Comparison of ENCODE assay signal across 10 cellular contexts in genomic region chr20:41086402-41087324, GRCh38. TPM values are rescaled to one million over a fixed set of nuclear protein-coding genes. Genes with fewer than 3 reads are reported as not detected.
DNase-seq lines count a peak whose midpoint lies in the region; ATAC-seq, FAIRE-seq and TF ChIP-seq lines count a peak whose summit lies in the region.
"Had no signal": no experiment of that assay in that cellular context is flagged by ENCODE, and none has a peak within 500 bp of the region (broad histone marks: within the 10 kb centered on the region; RNA-seq: fewer than 3 reads in every experiment).

No MANE protein-coding gene starts in this region.

- no peak overlapping the region for H3K4me2 ChIP-seq in OCI-LY3 (ENCODE audit: low read length)
- no peak overlapping the region for H3K4me2 ChIP-seq in endothelial cell of umbilical vein (ENCODE audit: insufficient read depth, low read length)

- H4K20me1 ChIP-seq in OCI-LY3 (ENCODE audit: insufficient read depth, low read length) (peaks cover 17% of the 10 kb centered on the region; the same call in 1 of the 2 replicates), endothelial cell of umbilical vein (replicated peaks; ENCODE audit: control insufficient read depth, extremely low read depth, insufficient read depth, low read length) (no peaks in the 10 kb centered on the region)

- WGBS in adrenal gland, 4 donors = 44 to 57% (median 52%) methylated on average over 8 of the region's 8 CpGs
- WGBS in heart left ventricle, 4 donors = 65 to 72% (median 67%) methylated on average over 8 of the region's 8 CpGs

- no peaks in the 10 kb centered on the region for H3K27me3 Mint-ChIP-seq in CD4-positive, alpha-beta memory T cell
- no peaks in the 10 kb centered on the region for H3K27me3 Mint-ChIP-seq in chondrocyte (ENCODE audit: low read depth)
- H3K27me3 Mint-ChIP-seq: dendritic cell treated with granulocyte-macrophage colony-stimulating factor and Interleukin-4, amounts not matched to agents 40 ng/mL and 50 ng/mL, for 4 days had no signal

- H3K36me3 ChIP-seq in CD4-positive, alpha-beta memory T cell (ENCODE audit: insufficient read depth, low read length) = peaks cover 29% of the 10 kb centered on the region
- peaks cover 74% of the 10 kb centered on the region for H3K36me3 ChIP-seq in OCI-LY3 (replicated peaks; ENCODE audit: low read depth, low read length)
- peaks cover 6 to 22% of the 10 kb centered on the region in 2 experiments for H3K36me3 ChIP-seq in endothelial cell of umbilical vein (ENCODE audit: control insufficient read depth in 2 of 2, extremely low read depth in 1 of 2, insufficient read depth in 2 of 2, low read length in 2 of 2)
- peaks cover 0 to 34% of the 10 kb centered on the region in 2 donors for H3K36me3 ChIP-seq in adrenal gland (replicated peaks in 1 of 2)
- peaks cover 32% of the 10 kb centered on the region for H3K36me3 ChIP-seq in right atrium auricular region
- peaks cover 0 to 92% (median 79%) of the 10 kb centered on the region in 9 donors for H3K36me3 ChIP-seq in heart left ventricle

- no peak overlapping the region for H3K9ac ChIP-seq in OCI-LY3 (ENCODE audit: low read length)
- no peak overlapping the region for H3K9ac ChIP-seq in endothelial cell of umbilical vein (replicated peaks; ENCODE audit: extremely low read depth, insufficient read depth, low read length)

- ATAC-seq in heart left ventricle = no peak

- H3K79me2 ChIP-seq in OCI-LY3 (ENCODE audit: low read length) (peaks cover 25% of the 10 kb centered on the region), endothelial cell of umbilical vein (ENCODE audit: control insufficient read depth, insufficient read depth, low read length) (peaks cover 5% of the 10 kb centered on the region)

- H3K9me3 ChIP-seq in CD4-positive, alpha-beta memory T cell (ENCODE audit: control insufficient read depth in 1 of 2, low read length in 2 of 2) = no peaks in the 10 kb centered on the region
- no peaks in the 10 kb centered on the region for H3K9me3 ChIP-seq in OCI-LY3 (ENCODE audit: insufficient read depth, low read length)
- H3K9me3 ChIP-seq in endothelial cell of umbilical vein (replicated peaks; ENCODE audit: control insufficient read depth, insufficient read depth, low read length) = no peaks in the 10 kb centered on the region
- no peaks in the 10 kb centered on the region for H3K9me3 ChIP-seq in adrenal gland (replicated peaks in 1 of 3)
- no peaks in the 10 kb centered on the region for H3K9me3 ChIP-seq in right atrium auricular region
- no peaks in the 10 kb centered on the region for H3K9me3 ChIP-seq in heart left ventricle

- TF ChIP-seq POLR2A in endothelial cell of umbilical vein (IDR thresholded peaks at IDR 0.05; ENCODE audit: low read depth, low read length) (no peak), adrenal gland (IDR thresholded peaks at IDR 0.05) (no peak), heart left ventricle (IDR thresholded peaks at IDR 0.05) (no peak)

- H3K4me1 ChIP-seq in CD4-positive, alpha-beta memory T cell (ENCODE audit: insufficient read depth, low read length) = peaks cover 19% of the 10 kb centered on the region
- H3K4me1 ChIP-seq in OCI-LY3 (ENCODE audit: low read length) (peaks cover 23% of the 10 kb centered on the region), endothelial cell of umbilical vein (ENCODE audit: control insufficient read depth, extremely low read depth, insufficient read depth, low read length) (no peaks in the 10 kb centered on the region), adrenal gland (replicated peaks in 1 of 2) (peaks cover 0 to 14% of the 10 kb centered on the region in 2 donors), right atrium auricular region (no peaks in the 10 kb centered on the region), heart left ventricle (peaks cover 0 to 9% (median 0%) of the 10 kb centered on the region in 12 donors)

- H3K4me3 Mint-ChIP-seq in CD4-positive, alpha-beta memory T cell = peak overlapping the region in 4 of 8 donors; percentile 2 to 37 (median 5)
- H3K4me3 Mint-ChIP-seq in chondrocyte (ENCODE audit: unreplicated experiment) = no peak overlapping the region
- H3K4me3 Mint-ChIP-seq: dendritic cell treated with granulocyte-macrophage colony-stimulating factor and Interleukin-4, amounts not matched to agents 40 ng/mL and 50 ng/mL, for 4 days had no signal

- peak in 1 of 5 donors; percentile 17 for DNase-seq in CD4-positive, alpha-beta memory T cell
- DNase-seq in M059J (ENCODE audit: low read depth) (peak; percentile 60), endothelial cell of umbilical vein (ENCODE audit: low read depth, low spot score) (peak; percentile 82), adrenal gland (no peak), chondrocyte (ENCODE audit: low spot score) (no peak), right atrium auricular region (ENCODE audit: low spot score) (no peak), heart left ventricle (no peak)
- DNase-seq: activated CD4-positive, alpha-beta T cell treated with anti-CD3 and anti-CD28 coated beads for 1 hour had no signal

- POLR2A ChIA-PET in CD4-positive, alpha-beta memory T cell (lab: Charles Lee; ENCODE audit: partially characterized antibody) = interaction anchor here (0.8 to 1.4 kb wide), 2 partner anchors 39 to 95 kb away, joined by 3 to 5 read pairs; no protein-coding TSS in a partner anchor
- POLR2A ChIA-PET in endothelial cell of umbilical vein (lab: Charles Lee) = no interaction called here

- H3K27me3 ChIP-seq in CD4-positive, alpha-beta memory T cell (ENCODE audit: insufficient read depth, low read length) = no peaks in the 10 kb centered on the region
- H3K27me3 ChIP-seq in OCI-LY3 (ENCODE audit: low read depth, low read length) (no peaks in the 10 kb centered on the region), endothelial cell of umbilical vein (ENCODE audit: control insufficient read depth in 2 of 2, insufficient read depth in 2 of 2, low read length in 2 of 2) (no peaks in the 10 kb centered on the region), adrenal gland (no peaks in the 10 kb centered on the region), right atrium auricular region (no peaks in the 10 kb centered on the region), heart left ventricle (no peaks in the 10 kb centered on the region)

- no peak overlapping the region for H3K27ac ChIP-seq in CD4-positive, alpha-beta memory T cell (ENCODE audit: low read depth, low read length)
- H3K27ac ChIP-seq in OCI-LY3 (ENCODE audit: low read length) (0 out of 2 replicates have a peak overlapping the region, but pooled peaks have one; percentile 1), endothelial cell of umbilical vein (ENCODE audit: insufficient read depth, low read depth, low read length) (no peak overlapping the region), adrenal gland (no peak overlapping the region), right atrium auricular region (no peak overlapping the region), heart left ventricle (peak overlapping the region in 1 of 12 donors; percentile 2)

- no peaks in the 10 kb centered on the region for H3K9me1 ChIP-seq in endothelial cell of umbilical vein (replicated peaks; ENCODE audit: control insufficient read depth, extremely low read depth, insufficient read depth, low read length)

- H3K9me3 Mint-ChIP-seq in CD4-positive, alpha-beta memory T cell = no peaks in the 10 kb centered on the region
- no peaks in the 10 kb centered on the region for H3K9me3 Mint-ChIP-seq in chondrocyte (ENCODE audit: low read depth)
- H3K9me3 Mint-ChIP-seq: dendritic cell treated with granulocyte-macrophage colony-stimulating factor and Interleukin-4, amounts not matched to agents 40 ng/mL and 50 ng/mL, for 4 days had no signal

- TF ChIP-seq CTCF in OCI-LY3 (IDR thresholded peaks at IDR 0.05; ENCODE audit: low read depth, low read length) = no peak
- no peak for TF ChIP-seq CTCF in endothelial cell of umbilical vein (IDR thresholded peaks at IDR 0.05; ENCODE audit: extremely low read depth in 1 of 2, insufficient read depth in 1 of 2, low read depth in 1 of 2, low read length in 2 of 2)
- no peak for TF ChIP-seq CTCF in adrenal gland (IDR thresholded peaks at IDR 0.05)
- TF ChIP-seq CTCF in chondrocyte (IDR thresholded peaks at IDR 0.05) = no peak
- TF ChIP-seq CTCF in right atrium auricular region (IDR thresholded peaks at IDR 0.05) = no peak
- TF ChIP-seq CTCF in heart left ventricle (IDR thresholded peaks at IDR 0.05) = no peak

- no TSS peak for BruUV-seq in endothelial cell of umbilical vein (replicated peaks; lab: Mats Ljungman, UMichigan)

- peaks cover 35 to 69% of the 10 kb centered on the region in 2 donors for H3K36me3 Mint-ChIP-seq in CD4-positive, alpha-beta memory T cell
- peaks cover 32% of the 10 kb centered on the region for H3K36me3 Mint-ChIP-seq in chondrocyte (ENCODE audit: low read depth)

- H3K4me1 Mint-ChIP-seq in CD4-positive, alpha-beta memory T cell = peaks cover 16 to 37% (median 26%) of the 10 kb centered on the region in 4 donors
- H3K4me1 Mint-ChIP-seq in chondrocyte (ENCODE audit: low read depth) = peaks cover 4% of the 10 kb centered on the region

- CTCF ChIA-PET in CD4-positive, alpha-beta memory T cell (lab: Charles Lee; ENCODE audit: partially characterized antibody) = interaction anchor here (0.8 to 2.5 kb wide), 8 partner anchors 8 to 254 kb away, joined by 3 to 20 read pairs (median 4); partner anchors contain the start of gene LPIN3
- CTCF ChIA-PET in endothelial cell of umbilical vein (lab: Charles Lee) = interaction anchor here (0.6 to 4.0 kb wide), 8 partner anchors 8 to 117 kb away, joined by 3 to 20 read pairs (median 4); no protein-coding TSS in a partner anchor

- peak overlapping the region; percentile 37 to 86 (median 69) for H3K27ac Mint-ChIP-seq in CD4-positive, alpha-beta memory T cell
- H3K27ac Mint-ChIP-seq in chondrocyte (ENCODE audit: unreplicated experiment) = no peak overlapping the region
- H3K27ac Mint-ChIP-seq: dendritic cell treated with granulocyte-macrophage colony-stimulating factor and Interleukin-4, amounts not matched to agents 40 ng/mL and 50 ng/mL, for 4 days had no signal

- no peak overlapping the region for H3K4me3 ChIP-seq in CD4-positive, alpha-beta memory T cell (ENCODE audit: low read length in 2 of 2)
- H3K4me3 ChIP-seq in OCI-LY3 (ENCODE audit: low read length) = no peak overlapping the region
- no peak overlapping the region for H3K4me3 ChIP-seq in endothelial cell of umbilical vein (replicated peaks in 1 of 3; ENCODE audit: insufficient read depth in 1 of 3, low read depth in 1 of 3, low read length in 3 of 3)
- no peak overlapping the region for H3K4me3 ChIP-seq in adrenal gland
- no peak overlapping the region for H3K4me3 ChIP-seq in right atrium auricular region
- no peak overlapping the region for H3K4me3 ChIP-seq in heart left ventricle

- H2AFZ ChIP-seq in OCI-LY3 (ENCODE audit: low read depth, low read length) (no peak overlapping the region), endothelial cell of umbilical vein (ENCODE audit: low read depth, low read length) (no peak overlapping the region)

- no peak for FAIRE-seq in endothelial cell of umbilical vein (lab: Jason Lieb, UNC)

- dilution Hi-C loops in endothelial cell of umbilical vein (cut with MboI; ENCODE audit: extremely low pct_ligation_motif_present, low sequenced_read_pairs) = no loop called here

- intact Hi-C loops in CD4-positive, alpha-beta memory T cell (cut with micrococcal nuclease) = loop anchor here (2.0 kb wide), 3 partner anchors 38 to 96 kb away; partner anchors contain the start of gene TOP1
- intact Hi-C loops in endothelial cell of umbilical vein (cut with micrococcal nuclease) = no loop called here
- intact Hi-C loops in adrenal gland (cut with DNase I) = no loop called here
- intact Hi-C loops in heart left ventricle (cut with DNase I) = no loop called here

RNA-seq across cellular contexts. Expression of gene PLCG1, which starts 50.7 kb away (rescaled TPM):
- total RNA-seq in CD4-positive, alpha-beta memory T cell = 100 to 1,000 TPM; 319 to 320 TPM
- 10 to 100 TPM; 22.8 to 68.7 TPM for polyA plus RNA-seq in CD4-positive, alpha-beta memory T cell
- total RNA-seq in M059J (2014; rRNA removed; shearing (Covaris generic)) = 59.4 and 65.7 TPM in 2 replicates
- total RNA-seq in endothelial cell of umbilical vein (219 and 224 TPM in 2 replicates), adrenal gland (100 to 1,000 TPM in 2 of 8 donors, 10 to 100 TPM in 6; 49.3 to 120 (median 82.0) TPM), chondrocyte (139 to 152 TPM (median 140 TPM) in 3 replicates), right atrium auricular region (10 to 100 TPM; 24.1 to 59.5 TPM), heart left ventricle (10 to 100 TPM; 32.5 to 72.2 (median 55.9) TPM)
- polyA plus RNA-seq in endothelial cell of umbilical vein (151 and 164 TPM in 2 replicates), adrenal gland (100 to 1,000 TPM in 1 of 3 donors, 10 to 100 TPM in 2; 32.9 to 139 (median 78.1) TPM), heart left ventricle (10 to 100 TPM; 37.9 to 44.9 TPM)
- polyA plus RNA-seq in endothelial cell of umbilical vein (2011; cell fraction: cytosol; rRNA removed) = 93.8 and 102 TPM in 2 replicates
- 1,047 and 1,209 TPM in 2 replicates for polyA plus RNA-seq in endothelial cell of umbilical vein (2011; cell fraction: nucleus; rRNA removed)
- polyA plus RNA-seq in endothelial cell of umbilical vein (2012) = 117 and 145 TPM in 2 replicates
- 318 and 338 TPM in 2 replicates for polyA minus RNA-seq in endothelial cell of umbilical vein
- 39.2 TPM for polyA minus RNA-seq in endothelial cell of umbilical vein (2011; cell fraction: cytosol; rRNA and poly(A)+ RNA removed)
- polyA minus RNA-seq in endothelial cell of umbilical vein (2011; cell fraction: nucleus; rRNA and poly(A)+ RNA removed) = 317 and 330 TPM in 2 replicates

RNA-seq across cellular contexts. Expression of gene TOP1, which starts 58.0 kb away (rescaled TPM):
- total RNA-seq in CD4-positive, alpha-beta memory T cell = 10 to 100 TPM; 44.4 to 47.5 TPM
- polyA plus RNA-seq in CD4-positive, alpha-beta memory T cell = 10 to 100 TPM in 1 of 2 donors, 1 to 10 TPM in 1; 3.8 to 15.5 TPM
- total RNA-seq in M059J (2014; rRNA removed; shearing (Covaris generic)) = 20.1 and 49.9 TPM in 2 replicates
- total RNA-seq in endothelial cell of umbilical vein (75.1 and 77.4 TPM in 2 replicates), adrenal gland (10 to 100 TPM; 21.2 to 58.8 (median 38.5) TPM), chondrocyte (39.0 to 42.6 TPM (median 39.2 TPM) in 3 replicates), right atrium auricular region (10 to 100 TPM; 19.7 to 21.2 TPM), heart left ventricle (10 to 100 TPM; 15.0 to 32.3 (median 21.8) TPM)
- polyA plus RNA-seq in endothelial cell of umbilical vein (3.7 and 7.0 TPM in 2 replicates), adrenal gland (10 to 100 TPM; 19.6 to 96.6 (median 21.2) TPM), heart left ventricle (10 to 100 TPM; 11.6 to 21.4 TPM)
- polyA plus RNA-seq in endothelial cell of umbilical vein (2011; cell fraction: cytosol; rRNA removed) = 13.9 and 14.1 TPM in 2 replicates
- 23.7 and 33.5 TPM in 2 replicates for polyA plus RNA-seq in endothelial cell of umbilical vein (2011; cell fraction: nucleus; rRNA removed)
- polyA plus RNA-seq in endothelial cell of umbilical vein (2012) = 68.9 and 93.6 TPM in 2 replicates
- polyA minus RNA-seq in endothelial cell of umbilical vein = 8.9 and 12.3 TPM in 2 replicates
- polyA minus RNA-seq in endothelial cell of umbilical vein (2011; cell fraction: cytosol; rRNA and poly(A)+ RNA removed) = 26.7 TPM
- 15.4 and 17.3 TPM in 2 replicates for polyA minus RNA-seq in endothelial cell of umbilical vein (2011; cell fraction: nucleus; rRNA and poly(A)+ RNA removed)

Comparison
In these comparisons a context has a peak if more than half of its experiments do, and no peak if none do; other contexts are left out.
1. DNase-seq: peak in M059J (single experiment) and endothelial cell of umbilical vein (single experiment); none in adrenal gland (0 of 7), chondrocyte (single experiment), right atrium auricular region (single experiment) and heart left ventricle (0 of 5).